10 cellular contexts compared by ENCODE assay signal in genomic region chr5:95900383-95900958, GRCh38.
A peak's percentile ranks its signal among the peaks of the same experiment; 100 is the strongest.
DNase-seq lines count a peak whose midpoint lies in the region; ATAC-seq lines count a peak whose summit lies in the region.
"Had no signal": no experiment of that assay in that cellular context is flagged by ENCODE, and none has a peak within 500 bp of the region (broad histone marks: within the 10 kb centered on the region; RNA-seq: fewer than 3 reads in every experiment).

No MANE protein-coding gene starts in this region.

- H3K4me1 Mint-ChIP-seq in activated naive CD4-positive, alpha-beta T cell treated with anti-CD3 and anti-CD28 coated beads, Interleukin-2, amount 10 ng/mL, durations not matched to agents 7 days and 5 days, result peaks cover 8% of the 10 kb centered on the region

- no peak overlapping the region for H3K27ac Mint-ChIP-seq in activated naive CD4-positive, alpha-beta T cell treated with anti-CD3 and anti-CD28 coated beads, Interleukin-2, amount 10 ng/mL, durations not matched to agents 7 days and 5 days

- H3K27me3 Mint-ChIP-seq in activated naive CD4-positive, alpha-beta T cell treated with anti-CD3 and anti-CD28 coated beads, Interleukin-2, amount 10 ng/mL, durations not matched to agents 7 days and 5 days, result no peaks in the 10 kb centered on the region

- peaks cover 23% of the 10 kb centered on the region for H3K36me3 Mint-ChIP-seq in activated naive CD4-positive, alpha-beta T cell treated with anti-CD3 and anti-CD28 coated beads, Interleukin-2, amount 10 ng/mL, durations not matched to agents 7 days and 5 days

- CTCF ChIA-PET in activated naive CD4-positive, alpha-beta T cell treated with anti-CD3 and anti-CD28 coated beads, Interleukin-2, amount 10 ng/mL, durations not matched to agents 7 days and 5 days (lab: Charles Lee), result no interaction called here

- no peak overlapping the region for H3K4me3 Mint-ChIP-seq in activated naive CD4-positive, alpha-beta T cell treated with anti-CD3 and anti-CD28 coated beads, Interleukin-2, amount 10 ng/mL, durations not matched to agents 7 days and 5 days

- H3K9me3 Mint-ChIP-seq in activated naive CD4-positive, alpha-beta T cell treated with anti-CD3 and anti-CD28 coated beads, Interleukin-2, amount 10 ng/mL, durations not matched to agents 7 days and 5 days, result no peaks in the 10 kb centered on the region

- DNase-seq in Ammon's horn (ENCODE audit: low spot score) (peak; percentile 56), NCI-H2227 (lab: John Stamatoyannopoulos, UW; ENCODE audit: unreplicated experiment) (peak; percentile 15), dermis blood vessel endothelial cell (peak; percentile 26), midbrain (lab: John Stamatoyannopoulos, UW) (peak; percentile 36)
- DNase-seq in stimulated activated CD4-positive, alpha-beta T cell treated with anti-CD3 and anti-CD28 coated beads, Interleukin-12 subunit alpha, Interleukin-12 subunit beta, amount 100 ng/mL, for 4 hours, result no peak
- DNase-seq in activated CD4-positive, CD25-positive, alpha-beta regulatory T cell treated with anti-CD3 and anti-CD28 coated beads, Interleukin-2, amount 50 U/mL, for 72 hours, result no peak
- DNase-seq in activated naive CD4-positive, alpha-beta T cell treated with anti-CD3 and anti-CD28 coated beads, Interleukin-2, amount 10 ng/mL, durations not matched to agents 7 days and 5 days, result no peak
- DNase-seq: DMS79 treated with DMSO at 0.1 percent for 48 hours, kidney glomerular epithelial cell had no signal

- no peak for ATAC-seq in GM21825 (IDR thresholded peaks at IDR 0.05; ENCODE audit: unreplicated experiment)

Comparison
In these comparisons a context has a peak if more than half of its experiments do, and no peak if none do; other contexts are left out.
1. DNase-seq: peak in Ammon's horn (single experiment), NCI-H2227 (single experiment), dermis blood vessel endothelial cell (single experiment) and midbrain (single experiment); none in stimulated activated CD4-positive, alpha-beta T cell treated with anti-CD3 and anti-CD28 coated beads, Interleukin-12 subunit alpha, Interleukin-12 subunit beta, amount 100 ng/mL, for 4 hours (single experiment), activated CD4-positive, CD25-positive, alpha-beta regulatory T cell treated with anti-CD3 and anti-CD28 coated beads, Interleukin-2, amount 50 U/mL, for 72 hours (single experiment) and activated naive CD4-positive, alpha-beta T cell treated with anti-CD3 and anti-CD28 coated beads, Interleukin-2, amount 10 ng/mL, durations not matched to agents 7 days and 5 days (single experiment).